In the genomic region with DNA sequence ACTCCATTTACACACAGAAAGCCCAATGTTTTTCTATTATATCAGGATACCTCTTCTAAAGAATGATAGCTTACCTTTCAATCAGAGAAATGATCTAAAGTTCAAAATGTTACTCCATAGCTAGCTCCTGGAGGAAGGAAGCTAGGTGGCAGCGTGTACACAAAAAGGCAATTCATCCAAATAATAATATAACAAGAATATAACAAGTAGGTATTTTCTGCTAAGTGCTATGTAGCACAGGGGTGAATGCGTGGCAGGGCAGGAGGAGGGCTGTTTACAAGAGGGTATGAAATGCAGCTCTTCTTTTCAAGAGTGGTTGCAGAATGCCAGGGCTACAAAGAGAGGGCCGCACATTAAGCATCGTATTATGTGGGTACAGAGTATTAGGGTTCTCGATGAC, we compare ENCODE assay signal across 8 cellular contexts. TPM values are rescaled to one million over a fixed set of nuclear protein-coding genes. Genes with fewer than 3 reads are reported as not detected.
DNase-seq lines count a peak whose midpoint lies in the region; ATAC-seq and TF ChIP-seq lines count a peak whose summit lies in the region.

No MANE protein-coding gene starts in this region.

- peak overlapping the region; percentile 77 to 90 for H3K4me3 ChIP-seq in cardiac fibroblast (replicated peaks in 1 of 2; ENCODE audit: low read depth in 2 of 2, low read length in 2 of 2)
- H3K4me3 ChIP-seq in mononuclear cell (ENCODE audit: low read length) = peak overlapping the region; percentile 70

- ATAC-seq in GM19035 (IDR thresholded peaks at IDR 0.05; ENCODE audit: unreplicated experiment) (peak; percentile 10), GM18517 (IDR thresholded peaks at IDR 0.05; ENCODE audit: unreplicated experiment) (no peak)

- H3K9me3 ChIP-seq in KOPT-K1 (ENCODE audit: insufficient read depth, low read length, poor library complexity, severe bottlenecking) = no peaks in the 10 kb centered on the region
- no peaks in the 10 kb centered on the region for H3K9me3 ChIP-seq in mononuclear cell (ENCODE audit: low read depth, low read length)

- DNase-seq in cardiac fibroblast (ENCODE audit: low read depth in 2 of 2) = no peak
- no peak for DNase-seq in NCI-H146 (lab: John Stamatoyannopoulos, UW)
- DNase-seq in GM20000 (ENCODE audit: low spot score) = no peak
- DNase-seq in DMS79 treated with DMSO at 0.1 percent for 48 hours (lab: John Stamatoyannopoulos, UW) = no peak

- peak overlapping the region; percentile 76 for H3K27ac ChIP-seq in KOPT-K1 (ENCODE audit: low read depth, low read length, poor library complexity, severe bottlenecking)

- H3K4me1 ChIP-seq in mononuclear cell (ENCODE audit: insufficient read depth, low read length) = peaks cover 21% of the 10 kb centered on the region

- H3K36me3 ChIP-seq in KOPT-K1 (ENCODE audit: insufficient read depth, low read length) = peaks cover 10% of the 10 kb centered on the region; the same call in 1 of the 2 replicates

- H3K27me3 ChIP-seq in mononuclear cell (ENCODE audit: insufficient read depth, low read length) = no peaks in the 10 kb centered on the region

- TF ChIP-seq CTCF in cardiac fibroblast (IDR thresholded peaks at IDR 0.05; ENCODE audit: low read depth, low read length) (no peak), GM20000 (IDR thresholded peaks at IDR 0.05; ENCODE audit: extremely low read depth, missing control alignments) (no peak)

RNA-seq across cellular contexts. Expression of a gene that starts 0.7 kb away (rescaled TPM):
- total RNA-seq in mononuclear cell = 3.7 TPM

RNA-seq across cellular contexts. Expression of a gene that starts 50.9 kb away (rescaled TPM):
- 0.10 TPM for total RNA-seq in mononuclear cell
